ENCODE assay signal across 21 cellular contexts in the genomic region with DNA sequence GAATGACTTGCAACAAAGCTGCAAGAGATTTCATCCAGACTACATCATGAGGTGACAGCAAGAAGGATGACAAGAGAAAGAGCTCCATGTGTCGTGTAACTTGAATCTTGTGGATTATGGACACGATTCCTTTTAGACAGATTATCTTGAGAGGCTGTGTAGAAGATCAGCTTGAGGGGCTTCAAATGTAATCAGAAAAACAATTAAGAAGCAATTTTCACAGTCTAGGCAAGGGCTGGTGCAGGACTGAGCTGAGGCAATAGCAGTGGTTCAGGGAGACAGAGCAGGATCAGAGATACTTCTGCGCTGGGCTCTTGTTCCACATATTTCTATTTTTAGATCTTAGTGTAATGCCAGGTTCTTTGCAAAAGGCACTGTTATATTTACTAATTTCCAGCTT.
"Had no signal": no experiment of that assay in that cellular context is flagged by ENCODE, and none has a peak within 500 bp of the region (broad histone marks: within the 10 kb centered on the region; RNA-seq: fewer than 3 reads in every experiment).

No MANE protein-coding gene starts in this region.

- H3K9me3 ChIP-seq: esophagus squamous epithelium, gastrocnemius medialis, lower lobe of right lung, mucosa of descending colon had no signal

- H3K4me1 ChIP-seq: esophagus squamous epithelium, gastrocnemius medialis, heart right ventricle, left lung, lower lobe of right lung had no signal

- H3K27ac Mint-ChIP-seq: mesothelial cell of epicardium, naive B cell had no signal

- H3K4me3 ChIP-seq: coronary artery, dorsolateral prefrontal cortex, esophagus squamous epithelium, gastrocnemius medialis, heart right ventricle, left lung, lower lobe of right lung, mucosa of descending colon had no signal

- ATAC-seq: gastrocnemius medialis, heart right ventricle, left cardiac atrium, left lung, left ventricle myocardium superior, lower lobe of right lung had no signal

- H3K36me3 ChIP-seq: esophagus squamous epithelium, gastrocnemius medialis, heart right ventricle, left lung, lower lobe of right lung had no signal

- H3K27me3 Mint-ChIP-seq: naive B cell had no signal

- H3K4me1 Mint-ChIP-seq: mesothelial cell of epicardium, naive B cell had no signal

- DNase-seq: dermis blood vessel endothelial cell; dorsolateral prefrontal cortex; effector CD4-positive, alpha-beta T cell; effector memory CD4-positive, alpha-beta T cell; esophagus squamous epithelium; foreskin fibroblast; foreskin melanocyte; gastrocnemius medialis; glutamatergic neuron; head of caudate nucleus; heart right ventricle; hippocampal formation; left cardiac atrium; left lung; left ventricle myocardium superior; lower lobe of right lung; mesenchymal stem cell; naive B cell had no signal

- H3K27me3 ChIP-seq: dorsolateral prefrontal cortex, esophagus squamous epithelium, gastrocnemius medialis, heart right ventricle, left lung had no signal

- H3K4me3 Mint-ChIP-seq: mesothelial cell of epicardium, naive B cell had no signal

- H3K27ac ChIP-seq: coronary artery, dorsolateral prefrontal cortex, esophagus squamous epithelium, gastrocnemius medialis, heart right ventricle, left lung, lower lobe of right lung had no signal

- H3K36me3 Mint-ChIP-seq: mesothelial cell of epicardium, naive B cell had no signal
